8 cellular contexts compared by ENCODE assay signal in the genomic region with DNA sequence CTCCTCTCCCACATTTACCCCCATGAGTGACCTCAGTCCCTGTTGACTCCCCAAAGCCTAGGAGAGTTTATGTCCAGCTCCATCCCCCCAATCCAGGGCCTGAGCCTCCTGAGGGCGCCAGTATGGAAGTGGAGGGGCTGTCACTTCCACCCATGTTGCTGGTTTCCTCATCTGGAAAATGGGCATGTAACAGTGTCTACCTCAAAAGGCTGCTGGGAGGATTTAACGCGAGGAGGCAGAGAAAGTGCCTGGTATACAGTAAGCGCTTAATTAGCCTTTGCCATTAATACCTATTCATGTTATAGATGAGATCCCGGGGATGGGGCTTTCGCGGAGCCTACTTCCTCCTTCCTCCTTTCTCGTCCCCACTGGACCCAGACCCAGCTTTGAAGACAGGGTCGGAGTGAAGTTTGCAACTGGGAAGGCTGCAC. TPM values are rescaled to one million over a fixed set of nuclear protein-coding genes. Genes with fewer than 3 reads are reported as not detected.
DNase-seq lines count a peak whose midpoint lies in the region; ATAC-seq and TF ChIP-seq lines count a peak whose summit lies in the region.

No MANE protein-coding gene starts in this region.

- H3K27ac ChIP-seq in C4-2B (peak overlapping the region; percentile 81), HUES64 (ENCODE audit: low read depth, low read length) (peak overlapping the region; percentile 6; the same call in 1 of the 2 replicates), caudate nucleus (ENCODE audit: low read depth, low read length) (peak overlapping the region; percentile 56), muscle layer of duodenum (ENCODE audit: low read length) (peak overlapping the region; percentile 85)

- H3K36me3 ChIP-seq in HUES64 (ENCODE audit: insufficient read depth, low read length) (peaks cover 13% of the 10 kb centered on the region), muscle layer of duodenum (ENCODE audit: control insufficient read depth in 1 of 2, insufficient read depth in 2 of 2, low read length in 2 of 2) (peaks cover 5 to 16% of the 10 kb centered on the region in 2 donors)

- H3K4me1 ChIP-seq in HUES64 (ENCODE audit: insufficient read depth, low read length) (peaks cover 3% of the 10 kb centered on the region; the same call in 1 of the 2 replicates), muscle layer of duodenum (ENCODE audit: control insufficient read depth in 1 of 2, insufficient read depth in 2 of 2, low read length in 2 of 2) (peaks cover 9 to 11% of the 10 kb centered on the region in 2 donors)

- peak overlapping the region; percentile 71 for H3K4me3 ChIP-seq in HUES64 (ENCODE audit: low read length)
- peak overlapping the region; percentile 93 for H3K4me3 ChIP-seq in muscle layer of duodenum (ENCODE audit: low read depth in 1 of 2, low read length in 2 of 2)

- H3K9me3 ChIP-seq in HUES64 (ENCODE audit: insufficient read depth, low read depth, low read length), result no peaks in the 10 kb centered on the region
- no peaks in the 10 kb centered on the region for H3K9me3 ChIP-seq in muscle layer of duodenum (ENCODE audit: control insufficient read depth in 1 of 2, low read length in 2 of 2)

- DNase-seq in caudate nucleus (lab: John Stamatoyannopoulos, UW), result no peak
- DNase-seq in UCSD-AML1 (lab: John Stamatoyannopoulos, UW; ENCODE audit: unreplicated experiment), result no peak
- DNase-seq in GM10266 (ENCODE audit: extremely low spot score), result no peak
- DNase-seq in NCI-H226, result no peak

- ATAC-seq in GM21390 (IDR thresholded peaks at IDR 0.05; ENCODE audit: unreplicated experiment), result no peak

- no peaks in the 10 kb centered on the region for H3K27me3 ChIP-seq in HUES64 (ENCODE audit: insufficient read depth, low read length)
- no peaks in the 10 kb centered on the region for H3K27me3 ChIP-seq in muscle layer of duodenum (ENCODE audit: low read depth, low read length)

- peak overlapping the region; percentile 62 for H3K9ac ChIP-seq in HUES64 (ENCODE audit: low read depth, low read length)

- no peak for TF ChIP-seq CTCF in C4-2B (conservative IDR thresholded peaks at IDR 0.05)
- TF ChIP-seq CTCF in GM10266 (IDR thresholded peaks at IDR 0.05; ENCODE audit: control insufficient read depth, insufficient read depth, low read depth, missing control alignments), result no peak

- 0% methylated on average over 6 of the region's 9 CpGs for WGBS in HUES64

RNA-seq across cellular contexts. Expression of gene TYK2, which starts 0.5 kb away (rescaled TPM):
- polyA plus RNA-seq in HUES64 (2013, experiment 1 of 2), result 27.7 TPM
- 24.0 TPM for polyA plus RNA-seq in HUES64 (2013, experiment 2 of 2)

RNA-seq across cellular contexts. Expression of gene CDC37, which starts 23.4 kb away (rescaled TPM):
- polyA plus RNA-seq in HUES64 (2013, experiment 1 of 2), result 160 TPM
- 142 TPM for polyA plus RNA-seq in HUES64 (2013, experiment 2 of 2)

RNA-seq across cellular contexts. Expression of gene PDE4A, which starts 40.4 kb away (rescaled TPM):
- polyA plus RNA-seq in HUES64 (2013, experiment 1 of 2), result 1.7 TPM
- 2.5 TPM for polyA plus RNA-seq in HUES64 (2013, experiment 2 of 2)

RNA-seq across cellular contexts. Expression of gene ICAM3, which starts 40.5 kb away (rescaled TPM):
- polyA plus RNA-seq in HUES64 (2013, experiment 1 of 2), result 9.9 TPM
- 10.4 TPM for polyA plus RNA-seq in HUES64 (2013, experiment 2 of 2)

RNA-seq across cellular contexts. Expression of gene RAVER1, which starts 46.6 kb away (rescaled TPM):
- 43.5 TPM for polyA plus RNA-seq in HUES64 (2013, experiment 1 of 2)
- 43.2 TPM for polyA plus RNA-seq in HUES64 (2013, experiment 2 of 2)

Comparison
In these comparisons a context has a peak if more than half of its experiments do, and no peak if none do; other contexts are left out.
1. H3K27ac ChIP-seq: peak in every context shown above with its lines; median percentile 85 in muscle layer of duodenum; 81 in C4-2B; 56 in caudate nucleus; 6 in HUES64.